Comparison of ENCODE assay signal across 8 cellular contexts in the genomic region with DNA sequence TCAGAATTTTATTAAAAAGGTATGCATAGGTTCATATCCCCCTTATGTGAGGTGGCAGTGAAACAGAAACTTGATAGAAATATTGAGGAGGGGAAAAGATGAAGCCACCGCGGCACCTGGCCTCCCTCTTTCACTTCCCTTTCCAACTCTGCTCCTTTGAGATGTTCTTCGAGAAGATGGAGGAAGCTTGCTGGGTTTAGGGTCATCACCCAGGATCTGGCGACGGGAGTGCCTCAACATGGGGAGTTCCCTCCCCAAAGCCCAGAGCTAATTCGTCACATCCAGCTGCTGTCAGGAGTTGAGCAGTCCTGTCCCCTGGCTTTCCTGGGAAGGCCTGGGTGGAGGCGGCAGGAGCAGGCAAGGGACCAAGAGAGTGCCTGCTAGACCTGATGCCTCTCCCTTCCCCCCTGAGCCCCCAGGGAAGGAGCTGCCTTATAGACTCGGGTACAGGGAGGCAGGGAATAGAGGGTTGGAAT. TPM values are rescaled to one million over a fixed set of nuclear protein-coding genes. Genes with fewer than 3 reads are reported as not detected.
A peak's percentile ranks its signal among the peaks of the same experiment; 100 is the strongest.
DNase-seq lines count a peak whose midpoint lies in the region; ATAC-seq and TF ChIP-seq lines count a peak whose summit lies in the region.

No MANE protein-coding gene starts in this region.

- no peaks in the 10 kb centered on the region for H3K9me3 Mint-ChIP-seq in activated T-cell treated with anti-CD3 and anti-CD28 coated beads, Interleukin-2, amount 50 U/mL, for 4 hours
- no peaks in the 10 kb centered on the region for H3K9me3 Mint-ChIP-seq in activated CD8-positive, alpha-beta T cell treated with anti-CD3 and anti-CD28 coated beads for 36 hours
- H3K9me3 Mint-ChIP-seq in naive B cell = no peaks in the 10 kb centered on the region

- intact Hi-C loops in activated CD8-positive, alpha-beta T cell treated with anti-CD3 and anti-CD28 coated beads for 36 hours (cut with micrococcal nuclease) = loop anchor here (2.0 kb wide), 1 partner anchor 28 kb away; no protein-coding TSS in a partner anchor

- no peaks in the 10 kb centered on the region for H3K36me3 Mint-ChIP-seq in activated T-cell treated with anti-CD3 and anti-CD28 coated beads, Interleukin-2, amount 50 U/mL, for 4 hours (ENCODE audit: insufficient read depth)
- peaks cover 8% of the 10 kb centered on the region for H3K36me3 Mint-ChIP-seq in activated CD8-positive, alpha-beta T cell treated with anti-CD3 and anti-CD28 coated beads for 36 hours (ENCODE audit: low read depth)
- H3K36me3 Mint-ChIP-seq in naive B cell = no peaks in the 10 kb centered on the region

- POLR2A ChIA-PET in activated CD8-positive, alpha-beta T cell treated with anti-CD3 and anti-CD28 coated beads for 36 hours (lab: Charles Lee) = interaction anchor here (1.0 to 2.8 kb wide), 7 partner anchors 9 to 35 kb away, joined by 3 to 17 read pairs (median 6); partner anchors contain the start of gene RREB1

- H3K27me3 Mint-ChIP-seq in activated T-cell treated with anti-CD3 and anti-CD28 coated beads, Interleukin-2, amount 50 U/mL, for 4 hours (ENCODE audit: low read depth) = no peaks in the 10 kb centered on the region
- H3K27me3 Mint-ChIP-seq in activated CD8-positive, alpha-beta T cell treated with anti-CD3 and anti-CD28 coated beads for 36 hours = no peaks in the 10 kb centered on the region
- no peaks in the 10 kb centered on the region for H3K27me3 Mint-ChIP-seq in naive B cell

- no peak for ATAC-seq in activated T-cell treated with anti-CD3 and anti-CD28 coated beads, Interleukin-2, amount 50 U/mL, for 4 hours
- ATAC-seq in HG03066 (IDR thresholded peaks at IDR 0.05; ENCODE audit: low read depth, unreplicated experiment) = peak; percentile 39
- no peak for ATAC-seq in activated CD8-positive, alpha-beta T cell treated with anti-CD3 and anti-CD28 coated beads for 36 hours
- peak; percentile 54 to 62 for ATAC-seq in naive B cell (ENCODE audit: low read depth in 2 of 2)

- peak overlapping the region; percentile 95 for H3K27ac Mint-ChIP-seq in activated CD8-positive, alpha-beta T cell treated with anti-CD3 and anti-CD28 coated beads for 36 hours
- peak overlapping the region; percentile 90 to 99 (median 97) for H3K27ac Mint-ChIP-seq in naive B cell

- no peak for TF ChIP-seq CTCF in activated CD8-positive, alpha-beta T cell treated with anti-CD3 and anti-CD28 coated beads for 36 hours (IDR thresholded peaks at IDR 0.05)

- CTCF ChIA-PET in activated CD8-positive, alpha-beta T cell treated with anti-CD3 and anti-CD28 coated beads for 36 hours (lab: Charles Lee) = interaction anchor here (0.8 to 2.4 kb wide), 6 partner anchors 13 to 107 kb away, joined by 3 to 7 read pairs (median 4); partner anchors contain the start of gene RREB1

- H3K4me3 Mint-ChIP-seq in activated T-cell treated with anti-CD3 and anti-CD28 coated beads, Interleukin-2, amount 50 U/mL, for 4 hours = peak overlapping the region; percentile 69
- H3K4me3 Mint-ChIP-seq in activated CD8-positive, alpha-beta T cell treated with anti-CD3 and anti-CD28 coated beads for 36 hours = peak overlapping the region; percentile 61
- H3K4me3 Mint-ChIP-seq in naive B cell = peak overlapping the region; percentile 73 to 93 (median 88)

- DNase-seq in activated T-cell treated with anti-CD3 and anti-CD28 coated beads, Interleukin-2, amount 50 U/mL, for 4 hours = no peak
- no peak for DNase-seq in activated T-cell treated with anti-CD3 and anti-CD28 coated beads, Interleukin-2, amount 50 U/mL, for 1 hour
- no peak for DNase-seq in activated CD8-positive, alpha-beta T cell treated with anti-CD3 and anti-CD28 coated beads for 36 hours
- DNase-seq in naive B cell = peak; percentile 80
- no peak for DNase-seq in anterior cingulate cortex (lab: John Stamatoyannopoulos, UW)
- no peak for DNase-seq in NCI-H187 (lab: John Stamatoyannopoulos, UW)
- no peak for DNase-seq in NCI-H446 (lab: John Stamatoyannopoulos, UW)

- H3K4me1 Mint-ChIP-seq in activated T-cell treated with anti-CD3 and anti-CD28 coated beads, Interleukin-2, amount 50 U/mL, for 4 hours (ENCODE audit: low read depth) = peaks cover 75% of the 10 kb centered on the region
- H3K4me1 Mint-ChIP-seq in activated CD8-positive, alpha-beta T cell treated with anti-CD3 and anti-CD28 coated beads for 36 hours (ENCODE audit: low read depth) = peaks cover 84% of the 10 kb centered on the region
- peaks cover 34 to 67% (median 41%) of the 10 kb centered on the region in 3 donors for H3K4me1 Mint-ChIP-seq in naive B cell

RNA-seq across cellular contexts. Expression of gene RREB1, which starts 29.1 kb away (rescaled TPM):
- 10 to 100 TPM; 18.5 to 20.7 (median 19.2) TPM for total RNA-seq in activated T-cell treated with anti-CD3 and anti-CD28 coated beads, Interleukin-2, amount 50 U/mL, for 4 hours
- 10 to 100 TPM; 18.7 to 19.7 TPM for total RNA-seq in activated CD8-positive, alpha-beta T cell treated with anti-CD3 and anti-CD28 coated beads for 36 hours
- 1 to 10 TPM; 1.5 to 9.9 (median 5.2) TPM for polyA plus RNA-seq in naive B cell (ENCODE audit: low read depth in 6 of 6)

Comparison
In these comparisons a context has a peak if more than half of its experiments do, and no peak if none do; other contexts are left out.
1. ATAC-seq: peak in HG03066 (single experiment) and naive B cell (2 of 2); none in activated T-cell treated with anti-CD3 and anti-CD28 coated beads, Interleukin-2, amount 50 U/mL, for 4 hours (0 of 2) and activated CD8-positive, alpha-beta T cell treated with anti-CD3 and anti-CD28 coated beads for 36 hours (single experiment).
2. Peak in every context shown above with its lines, with median percentiles within 50 percentile points of each other: H3K4me3 Mint-ChIP-seq.